10 cellular contexts compared by ENCODE assay signal in the genomic region with DNA sequence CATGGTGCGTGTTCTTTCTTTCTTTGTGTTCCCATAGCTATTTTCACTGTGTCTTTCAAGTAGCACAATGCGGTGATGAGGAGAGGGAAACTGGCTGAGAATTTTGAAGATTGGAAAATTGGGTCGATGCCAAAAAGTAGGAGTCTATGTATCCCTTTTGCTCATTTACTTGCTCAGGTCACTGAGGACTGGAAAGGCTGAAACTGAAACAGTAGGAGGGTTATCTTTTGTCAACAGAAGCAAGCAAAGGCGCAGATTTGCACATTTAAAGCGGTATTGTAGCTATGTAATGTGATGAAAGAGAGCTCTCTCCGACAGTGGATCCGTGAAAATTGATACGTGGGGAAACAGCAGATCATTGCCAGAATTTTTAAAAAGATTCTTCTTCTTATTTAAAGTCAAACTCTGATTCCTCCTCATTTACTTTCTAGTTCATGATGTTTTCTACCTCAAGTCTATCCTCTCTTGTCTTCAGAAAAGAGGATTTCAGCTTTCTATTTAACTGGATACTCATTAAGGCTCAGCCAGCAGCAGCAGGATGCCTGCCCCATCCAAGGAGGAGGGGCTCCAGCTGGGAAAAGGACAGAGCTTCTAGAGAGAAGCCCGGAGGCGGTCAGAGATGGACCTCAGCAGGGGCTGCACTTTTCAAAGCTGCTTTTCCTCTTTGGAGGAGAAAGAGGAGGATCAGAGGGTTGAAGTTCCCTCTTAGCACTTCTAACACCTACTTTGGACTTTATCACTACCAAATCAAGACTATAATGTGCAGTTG. TPM values are rescaled to one million over a fixed set of nuclear protein-coding genes. Genes with fewer than 3 reads are reported as not detected.
DNase-seq lines count a peak whose midpoint lies in the region; ATAC-seq and TF ChIP-seq lines count a peak whose summit lies in the region.
"Had no signal": no experiment of that assay in that cellular context is flagged by ENCODE, and none has a peak within 500 bp of the region (broad histone marks: within the 10 kb centered on the region; RNA-seq: fewer than 3 reads in every experiment).

No MANE protein-coding gene starts in this region.

- H3K4me3 ChIP-seq in Loucy (ENCODE audit: low read length, poor library complexity, severe bottlenecking) (no peak overlapping the region), astrocyte of the cerebellum (ENCODE audit: low read depth, low read length) (peak overlapping the region; percentile 13), iPS-18c (ENCODE audit: insufficient read depth, low read depth, low read length) (peak overlapping the region; percentile 2; the same call in 1 of the 2 replicates), skeletal muscle satellite cell (ENCODE audit: low read length) (peak overlapping the region; percentile 4)
- H3K4me3 ChIP-seq: GM12878, lung had no signal

- no peaks in the 10 kb centered on the region for H4K20me1 ChIP-seq in Loucy (ENCODE audit: insufficient read depth, low read length, poor library complexity, severe bottlenecking)

- H3K36me3 ChIP-seq in Loucy (ENCODE audit: insufficient read depth, low read length) (no peaks in the 10 kb centered on the region), skeletal muscle satellite cell (ENCODE audit: insufficient read depth, low read length) (no peaks in the 10 kb centered on the region)

- TF ChIP-seq CTCF in Loucy (conservative IDR thresholded peaks at IDR 0.05; ENCODE audit: low read length) (no peak), astrocyte of the cerebellum (IDR thresholded peaks at IDR 0.05; ENCODE audit: low read depth, low read length, missing control alignments) (no peak)

- in situ Hi-C loops in astrocyte of the cerebellum (cut with HindIII; ENCODE audit: low sequenced_read_pairs), result no loop called here

- no peaks in the 10 kb centered on the region for H3K79me2 ChIP-seq in Loucy (ENCODE audit: insufficient read depth, low read length)

- H3K4me2 ChIP-seq in Loucy (ENCODE audit: low read depth, low read length, poor library complexity, severe bottlenecking), result no peak overlapping the region
- peak overlapping the region; percentile 56 for H3K4me2 ChIP-seq in skeletal muscle satellite cell (ENCODE audit: low read length)

- DNase-seq in astrocyte of the cerebellum (ENCODE audit: low read depth) (no peak), activated T-cell treated with anti-CD3 and anti-CD28 coated beads for 4 hours (no peak)
- no peak for DNase-seq in stimulated activated CD4-positive, alpha-beta T cell treated with anti-CD3 and anti-CD28 coated beads, Interleukin-1b, Interleukin-23, amount 100 ng/mL, for 48 hours

- H3K27me3 ChIP-seq in Loucy (ENCODE audit: insufficient read depth, low read length, poor library complexity, severe bottlenecking) (no peaks in the 10 kb centered on the region), skeletal muscle satellite cell (ENCODE audit: control insufficient read depth, insufficient read depth, low read length) (no peaks in the 10 kb centered on the region)

- H3F3A ChIP-seq in Loucy (ENCODE audit: low read depth), result no peaks in the 10 kb centered on the region

- H3K4me1 ChIP-seq in Loucy (ENCODE audit: insufficient read depth, low read length, poor library complexity, severe bottlenecking) (no peaks in the 10 kb centered on the region), skeletal muscle satellite cell (ENCODE audit: control insufficient read depth, insufficient read depth, low read length) (peaks cover 12% of the 10 kb centered on the region)

- ATAC-seq in HG03457 (IDR thresholded peaks at IDR 0.05; ENCODE audit: unreplicated experiment), result no peak
- no peak for ATAC-seq in activated CD4-positive, CD25-positive, alpha-beta regulatory T cell treated with anti-CD3 and anti-CD28 coated beads, Interleukin-2, amount 50 U/mL, for 24 hours
- ATAC-seq: GM12878 had no signal

- H2AFZ ChIP-seq in Loucy (ENCODE audit: low read length), result 0 out of 2 replicates have a peak overlapping the region, but pooled peaks have one; percentile 2

- H3K9me3 ChIP-seq in Loucy (ENCODE audit: insufficient read depth, low read depth, low read length) (no peaks in the 10 kb centered on the region), iPS-18c (ENCODE audit: control insufficient read depth, insufficient read depth, low read length) (no peaks in the 10 kb centered on the region), skeletal muscle satellite cell (replicated peaks; ENCODE audit: low read length) (no peaks in the 10 kb centered on the region)

- H3K9me2 ChIP-seq in Loucy (replicated peaks; ENCODE audit: low read depth, low read length), result no peaks in the 10 kb centered on the region

- H3K9ac ChIP-seq in Loucy (ENCODE audit: low read depth, low read length, poor library complexity, severe bottlenecking), result no peak overlapping the region
- peak overlapping the region; percentile 28 for H3K9ac ChIP-seq in skeletal muscle satellite cell (ENCODE audit: low read depth, low read length)

RNA-seq across cellular contexts. Expression of a gene that starts 15.9 kb away (rescaled TPM):
- total RNA-seq in skeletal muscle satellite cell (2012; rRNA removed), result 56.4 and 62.4 TPM in 2 replicates
